1 cellular context compared by ENCODE assay signal in genomic region chr17:81511800-81512559, GRCh38.
TF ChIP-seq lines count a peak whose summit lies in the region.

No MANE protein-coding gene starts in this region.

TF ChIP-seq in HepG2, 621 proteins besides CTCF, POLR2A, EP300 and RAD21 (continued from another document and continues in another):
- TF ChIP-seq REST (IDR thresholded peaks at IDR 0.05; ENCODE audit: borderline replicate concordance in 1 of 2, low read depth in 1 of 2, low read length in 2 of 2) (no peak), ZBTB40 (IDR thresholded peaks at IDR 0.05) (no peak), ZBTB40 (CRISPR knock-in tag; IDR thresholded peaks at IDR 0.05) (no peak), MAFK (conservative IDR thresholded peaks at IDR 0.05 in 1 of 2, IDR thresholded peaks at IDR 0.05 in 1 of 2; ENCODE audit: low read length in 2 of 2) (no peak), THAP9 (CRISPR knock-in tag; IDR thresholded peaks at IDR 0.05; ENCODE audit: borderline replicate concordance) (no peak), NFATC3 (CRISPR knock-in tag; IDR thresholded peaks at IDR 0.05) (no peak), KMT2A (CRISPR knock-in tag; IDR thresholded peaks at IDR 0.05) (0 out of 2 replicates have a peak, but pooled peaks have one; percentile 22), TOPORS (CRISPR knock-in tag; IDR thresholded peaks at IDR 0.05) (no peak), ZNF580 (CRISPR knock-in tag; IDR thresholded peaks at IDR 0.05; ENCODE audit: borderline replicate concordance, low read depth) (no peak), NFE2L1 (CRISPR knock-in tag; IDR thresholded peaks at IDR 0.05; ENCODE audit: borderline replicate concordance) (no peak), REPIN1 (CRISPR knock-in tag; IDR thresholded peaks at IDR 0.05; ENCODE audit: borderline replicate concordance, low read depth) (no peak), SMC3 (IDR thresholded peaks at IDR 0.05; ENCODE audit: low read length) (no peak), SOX5 (CRISPR knock-in tag; IDR thresholded peaks at IDR 0.05; ENCODE audit: borderline replicate concordance) (no peak), GTF3A (CRISPR knock-in tag; conservative IDR thresholded peaks at IDR 0.05) (no peak), ARID4A (CRISPR knock-in tag; IDR thresholded peaks at IDR 0.05; ENCODE audit: borderline replicate concordance) (peak; percentile 42; the same call in 1 of the 2 replicates), TRAFD1 (CRISPR knock-in tag; IDR thresholded peaks at IDR 0.05; ENCODE audit: borderline replicate concordance) (no peak), ZNF800 (CRISPR knock-in tag; IDR thresholded peaks at IDR 0.05) (no peak; the same call in 1 of the 2 replicates), GMEB1 (CRISPR knock-in tag; IDR thresholded peaks at IDR 0.05; ENCODE audit: borderline replicate concordance) (no peak), MYPOP (CRISPR knock-in tag; IDR thresholded peaks at IDR 0.05) (no peak), CAMTA2 (CRISPR knock-in tag; IDR thresholded peaks at IDR 0.05; ENCODE audit: borderline replicate concordance) (no peak), NR1H2 (CRISPR knock-in tag; IDR thresholded peaks at IDR 0.05; ENCODE audit: borderline replicate concordance, low read depth) (no peak), KDM6A (CRISPR knock-in tag; IDR thresholded peaks at IDR 0.05; ENCODE audit: low read depth) (no peak)
